Comparison of ENCODE assay signal across 15 cellular contexts in genomic region chr15:74815961-74816360, GRCh38. TPM values are rescaled to one million over a fixed set of nuclear protein-coding genes. Genes with fewer than 3 reads are reported as not detected.
"Had no signal": no experiment of that assay in that cellular context is flagged by ENCODE, and none has a peak within 500 bp of the region (broad histone marks: within the 10 kb centered on the region; RNA-seq: fewer than 3 reads in every experiment).

No MANE protein-coding gene starts in this region.

- ATAC-seq: activated CD4-positive, alpha-beta T cell treated with anti-CD3 and anti-CD28 coated beads for 36 hours; left colon; natural killer cell treated with Interleukin-12 subunit alpha and Interleukin-12 subunit beta and Interleukin-15 and Interleukin-18, amount 100 ng/mL, for 72 hours had no signal

- H3K79me2 ChIP-seq: parathyroid adenoma had no signal

- DNase-seq: activated CD4-positive, alpha-beta T cell treated with anti-CD3 and anti-CD28 coated beads for 36 hours; activated CD4-positive, alpha-beta T cell treated with anti-CD3 and anti-CD28 coated beads, Interleukin-2, amount 50 U/mL, for 48 hours; amniotic stem cell; caudate nucleus; dorsolateral prefrontal cortex; foreskin fibroblast; hippocampal formation; left colon; stimulated activated CD4-positive, alpha-beta T cell treated with anti-CD3 and anti-CD28 coated beads, Interleukin-2, amount 100 ng/mL, for 24 hours had no signal

- H3K27ac ChIP-seq: parathyroid adenoma had no signal

- H2AFZ ChIP-seq: parathyroid adenoma had no signal

- H3K4me3 ChIP-seq: dorsolateral prefrontal cortex, lung had no signal

- H3K9ac ChIP-seq: parathyroid adenoma had no signal

RNA-seq across cellular contexts. Expression of gene LMAN1L, which starts 3.3 kb away (rescaled TPM):
- total RNA-seq: renal cortical epithelial cell, temporal lobe had no signal

RNA-seq across cellular contexts. Expression of gene CPLX3, which starts 10.5 kb away (rescaled TPM):
- total RNA-seq: lung, mesothelial cell of epicardium, renal cortical epithelial cell had no signal
